ENCODE assay signal across 8 cellular contexts in genomic region chr2:37232131-37232933, GRCh38. TPM values are rescaled to one million over a fixed set of nuclear protein-coding genes. Genes with fewer than 3 reads are reported as not detected.
DNase-seq lines count a peak whose midpoint lies in the region; ATAC-seq and TF ChIP-seq lines count a peak whose summit lies in the region.

No MANE protein-coding gene starts in this region.

- H3K4me1 ChIP-seq in cardiac muscle cell (ENCODE audit: low read depth) = peaks cover 5% of the 10 kb centered on the region

- ATAC-seq in HG03108 (IDR thresholded peaks at IDR 0.05; ENCODE audit: unreplicated experiment) (peak; percentile 12), sciatic nerve (peak; percentile 39), HG03457 (IDR thresholded peaks at IDR 0.05; ENCODE audit: unreplicated experiment) (no peak), GM21360 (IDR thresholded peaks at IDR 0.05; ENCODE audit: unreplicated experiment) (no peak)

- no peaks in the 10 kb centered on the region for H3K9me3 ChIP-seq in cardiac muscle cell (ENCODE audit: low read depth)

- TF ChIP-seq CTCF in cardiac muscle cell (IDR thresholded peaks at IDR 0.05; ENCODE audit: low read depth, low read length) = no peak

- intact Hi-C loops in sciatic nerve (cut with DNase I) = no loop called here

- no peaks in the 10 kb centered on the region for H3K27me3 ChIP-seq in cardiac muscle cell

- peak overlapping the region; percentile 95 for H3K4me3 ChIP-seq in cardiac muscle cell

- peaks cover 13% of the 10 kb centered on the region for H3K36me3 ChIP-seq in cardiac muscle cell

- peak; percentile 31 for DNase-seq in ELF-1 (ENCODE audit: low read depth, low spot score)
- DNase-seq in activated CD4-positive, alpha-beta T cell treated with anti-CD3 and anti-CD28 coated beads, Interleukin-2, amount 50 U/mL, for 1 hour = peak; percentile 4
- DNase-seq in cardiac muscle cell (ENCODE audit: low read depth in 1 of 2, low spot score in 1 of 2) = peak in 1 of 2 donors; percentile 15
- no peak for DNase-seq in sciatic nerve (ENCODE audit: low spot score)
- no peak for DNase-seq in hepatic stellate cell (ENCODE audit: low spot score)

- H3K27ac ChIP-seq in cardiac muscle cell = peak overlapping the region; percentile 90

RNA-seq across cellular contexts. Expression of gene NDUFAF7, which starts 0.9 kb away (rescaled TPM):
- total RNA-seq in cardiac muscle cell (22.0 and 28.0 TPM in 2 replicates), sciatic nerve (21.1 TPM)
- 25.0 and 27.9 TPM in 2 replicates for polyA plus RNA-seq in cardiac muscle cell

RNA-seq across cellular contexts. Expression of gene CEBPZ, which starts 0.9 kb away (rescaled TPM):
- total RNA-seq in cardiac muscle cell = 14.3 and 27.9 TPM in 2 replicates
- 18.9 and 27.7 TPM in 2 replicates for polyA plus RNA-seq in cardiac muscle cell
- total RNA-seq in sciatic nerve = 57.6 TPM

RNA-seq across cellular contexts. Expression of gene CEBPZOS, which starts 36.0 kb away (rescaled TPM):
- total RNA-seq in cardiac muscle cell (10.6 and 17.7 TPM in 2 replicates), sciatic nerve (43.5 TPM)
- polyA plus RNA-seq in cardiac muscle cell = 25.4 and 34.3 TPM in 2 replicates

RNA-seq across cellular contexts. Expression of gene SULT6B1, which starts 43.9 kb away (rescaled TPM):
- total RNA-seq in cardiac muscle cell (not detected in 2 replicates), sciatic nerve (not detected)
- polyA plus RNA-seq in cardiac muscle cell = not detected in 2 replicates

Comparison
In these comparisons a context has a peak if more than half of its experiments do, and no peak if none do; other contexts are left out.
1. DNase-seq: peak in ELF-1 (single experiment) and activated CD4-positive, alpha-beta T cell treated with anti-CD3 and anti-CD28 coated beads, Interleukin-2, amount 50 U/mL, for 1 hour (single experiment); none in sciatic nerve (single experiment) and hepatic stellate cell (single experiment).
2. ATAC-seq: peak in HG03108 (single experiment) and sciatic nerve (single experiment); none in HG03457 (single experiment) and GM21360 (single experiment).